In the genomic region with DNA sequence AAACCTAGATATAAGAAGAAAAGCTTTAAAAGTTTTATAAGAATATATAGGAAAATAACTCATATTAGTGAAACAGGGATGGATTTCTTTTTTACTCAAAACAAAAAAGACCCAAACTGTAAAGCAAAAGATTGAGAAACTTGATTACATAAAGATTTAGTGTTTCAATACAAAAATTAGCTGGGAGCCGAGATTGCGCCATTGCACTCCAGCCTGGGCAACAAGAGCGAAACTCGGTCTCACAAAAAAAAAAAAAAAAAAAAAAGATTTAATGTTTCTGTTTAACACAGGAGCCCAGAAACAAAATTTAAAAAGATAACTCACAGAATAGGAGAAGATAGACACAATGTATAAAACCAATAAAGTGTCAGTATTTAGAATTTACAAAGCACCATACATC, we compare ENCODE assay signal across 2 cellular contexts.
A peak's percentile ranks its signal among the peaks of the same experiment; 100 is the strongest.
TF ChIP-seq lines count a peak whose summit lies in the region.

No MANE protein-coding gene starts in this region.

TF ChIP-seq in HEK293, 187 proteins besides CTCF, POLR2A, EP300 and RAD21:
- TF ChIP-seq, protein P1, sequence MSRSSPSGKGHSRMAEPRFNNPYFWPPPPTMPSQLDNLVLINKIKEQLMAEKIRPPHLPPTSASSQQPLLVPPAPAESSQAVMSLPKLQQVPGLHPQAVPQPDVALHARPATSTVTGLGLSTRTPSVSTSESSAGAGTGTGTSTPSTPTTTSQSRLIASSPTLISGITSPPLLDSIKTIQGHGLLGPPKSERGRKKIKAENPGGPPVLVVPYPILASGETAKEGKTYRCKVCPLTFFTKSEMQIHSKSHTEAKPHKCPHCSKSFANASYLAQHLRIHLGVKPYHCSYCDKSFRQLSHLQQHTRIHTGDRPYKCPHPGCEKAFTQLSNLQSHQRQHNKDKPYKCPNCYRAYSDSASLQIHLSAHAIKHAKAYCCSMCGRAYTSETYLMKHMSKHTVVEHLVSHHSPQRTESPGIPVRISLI (tag by site-specific recombination; IDR thresholded peaks at IDR 0.05): 0 out of 2 replicates have a peak, but pooled peaks have one; percentile 50
- TF ChIP-seq ZNF391 (tag by site-specific recombination; IDR thresholded peaks at IDR 0.05; ENCODE audit: borderline replicate concordance, low read depth): no peak
- no peak for TF ChIP-seq ZNF660 (tag by site-specific recombination; IDR thresholded peaks at IDR 0.05)

TF ChIP-seq in K562, 482 proteins besides CTCF, POLR2A, EP300 and RAD21 (continued from another document):
- TF ChIP-seq, protein P2, sequence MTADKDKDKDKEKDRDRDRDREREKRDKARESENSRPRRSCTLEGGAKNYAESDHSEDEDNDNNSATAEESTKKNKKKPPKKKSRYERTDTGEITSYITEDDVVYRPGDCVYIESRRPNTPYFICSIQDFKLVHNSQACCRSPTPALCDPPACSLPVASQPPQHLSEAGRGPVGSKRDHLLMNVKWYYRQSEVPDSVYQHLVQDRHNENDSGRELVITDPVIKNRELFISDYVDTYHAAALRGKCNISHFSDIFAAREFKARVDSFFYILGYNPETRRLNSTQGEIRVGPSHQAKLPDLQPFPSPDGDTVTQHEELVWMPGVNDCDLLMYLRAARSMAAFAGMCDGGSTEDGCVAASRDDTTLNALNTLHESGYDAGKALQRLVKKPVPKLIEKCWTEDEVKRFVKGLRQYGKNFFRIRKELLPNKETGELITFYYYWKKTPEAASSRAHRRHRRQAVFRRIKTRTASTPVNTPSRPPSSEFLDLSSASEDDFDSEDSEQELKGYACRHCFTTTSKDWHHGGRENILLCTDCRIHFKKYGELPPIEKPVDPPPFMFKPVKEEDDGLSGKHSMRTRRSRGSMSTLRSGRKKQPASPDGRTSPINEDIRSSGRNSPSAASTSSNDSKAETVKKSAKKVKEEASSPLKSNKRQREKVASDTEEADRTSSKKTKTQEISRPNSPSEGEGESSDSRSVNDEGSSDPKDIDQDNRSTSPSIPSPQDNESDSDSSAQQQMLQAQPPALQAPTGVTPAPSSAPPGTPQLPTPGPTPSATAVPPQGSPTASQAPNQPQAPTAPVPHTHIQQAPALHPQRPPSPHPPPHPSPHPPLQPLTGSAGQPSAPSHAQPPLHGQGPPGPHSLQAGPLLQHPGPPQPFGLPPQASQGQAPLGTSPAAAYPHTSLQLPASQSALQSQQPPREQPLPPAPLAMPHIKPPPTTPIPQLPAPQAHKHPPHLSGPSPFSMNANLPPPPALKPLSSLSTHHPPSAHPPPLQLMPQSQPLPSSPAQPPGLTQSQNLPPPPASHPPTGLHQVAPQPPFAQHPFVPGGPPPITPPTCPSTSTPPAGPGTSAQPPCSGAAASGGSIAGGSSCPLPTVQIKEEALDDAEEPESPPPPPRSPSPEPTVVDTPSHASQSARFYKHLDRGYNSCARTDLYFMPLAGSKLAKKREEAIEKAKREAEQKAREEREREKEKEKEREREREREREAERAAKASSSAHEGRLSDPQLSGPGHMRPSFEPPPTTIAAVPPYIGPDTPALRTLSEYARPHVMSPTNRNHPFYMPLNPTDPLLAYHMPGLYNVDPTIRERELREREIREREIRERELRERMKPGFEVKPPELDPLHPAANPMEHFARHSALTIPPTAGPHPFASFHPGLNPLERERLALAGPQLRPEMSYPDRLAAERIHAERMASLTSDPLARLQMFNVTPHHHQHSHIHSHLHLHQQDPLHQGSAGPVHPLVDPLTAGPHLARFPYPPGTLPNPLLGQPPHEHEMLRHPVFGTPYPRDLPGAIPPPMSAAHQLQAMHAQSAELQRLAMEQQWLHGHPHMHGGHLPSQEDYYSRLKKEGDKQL (CRISPR knock-in tag; IDR thresholded peaks at IDR 0.05; ENCODE audit: borderline replicate concordance): no peak
- 0 out of 2 replicates have a peak, but pooled peaks have one; percentile 7 for TF ChIP-seq FOXJ2 (tag; IDR thresholded peaks at IDR 0.05)
- TF ChIP-seq SMARCA5 (IDR thresholded peaks at IDR 0.05): no peak
- TF ChIP-seq WHSC1 (IDR thresholded peaks at IDR 0.05; ENCODE audit: low read length): no peak
- TF ChIP-seq GTF2A2 (tag; IDR thresholded peaks at IDR 0.05): no peak
